Comparison of ENCODE assay signal across 7 cellular contexts in the genomic region with DNA sequence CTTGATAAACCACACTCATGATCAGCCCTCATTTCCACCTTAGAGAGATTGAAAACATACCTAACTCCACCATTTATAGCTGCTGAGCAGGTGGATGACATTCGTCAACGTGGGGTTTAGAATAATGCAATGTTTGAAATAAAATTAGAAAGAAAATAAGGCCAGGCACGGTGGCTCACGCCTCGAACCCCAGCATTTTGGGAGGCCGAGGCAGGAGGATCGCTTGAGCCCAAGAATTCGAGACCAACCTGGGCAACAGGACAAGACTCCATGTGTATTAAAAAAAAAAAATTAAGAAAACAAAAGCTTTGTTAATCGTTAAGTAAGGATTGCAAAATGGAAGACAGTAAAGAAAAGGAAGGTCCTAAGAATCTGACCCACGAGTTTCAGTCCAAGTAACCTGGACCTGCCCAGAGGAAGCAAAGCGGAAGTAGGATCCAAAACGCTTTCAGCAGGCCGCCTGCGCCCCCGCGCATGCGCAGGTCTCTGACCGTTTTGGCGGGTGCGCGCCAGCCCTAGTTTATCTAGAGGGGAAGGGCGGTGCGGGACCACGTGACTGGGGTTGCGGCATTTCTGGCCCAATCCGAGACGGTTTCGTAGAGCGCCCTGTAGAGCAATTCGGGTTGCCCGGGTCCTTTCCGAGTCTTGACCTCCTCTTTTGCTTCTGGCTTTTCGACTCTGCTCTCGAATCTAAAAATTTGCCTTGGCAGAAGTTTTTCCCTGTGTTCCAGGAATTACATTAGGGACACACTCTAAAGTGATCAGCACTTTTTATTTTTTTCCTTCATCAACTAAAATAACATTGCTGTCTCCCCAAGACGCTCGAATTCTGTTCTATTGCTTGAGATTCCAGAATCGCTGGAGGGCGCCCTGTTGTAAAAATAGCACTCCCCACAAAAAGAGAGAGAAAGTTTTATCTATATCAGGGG. TPM values are rescaled to one million over a fixed set of nuclear protein-coding genes. Genes with fewer than 3 reads are reported as not detected.
DNase-seq lines count a peak whose midpoint lies in the region; ATAC-seq, FAIRE-seq and TF ChIP-seq lines count a peak whose summit lies in the region.

No MANE protein-coding gene starts in this region.

- in situ Hi-C loops in HepG2 (cut with HindIII; ENCODE audit: extremely low pct_ligation_motif_present, low pct_unique_long_range_greater_than_20kb) = no loop called here

- TSS peak; percentile 79 for BruUV-seq in HepG2 (replicated peaks; lab: Mats Ljungman, UMichigan)

- TF ChIP-seq RAD21 in HepG2 (CRISPR knock-in tag; IDR thresholded peaks at IDR 0.05) = no peak

- no peak for FAIRE-seq in HepG2 (lab: Jason Lieb, UNC)

- 0 out of 4 replicates have a peak, but pooled peaks have one; percentile 39 to 45 for TF ChIP-seq POLR2A in HepG2 (IDR thresholded peaks at IDR 0.05; ENCODE audit: insufficient read depth in 1 of 2, low read depth in 2 of 2, low read length in 2 of 2)

- POLR2A ChIA-PET in HepG2 (lab: Yijun Ruan, JAX) = no interaction called here

- H4K20me1 ChIP-seq in HepG2 (ENCODE audit: insufficient read depth, low read length) = no peaks in the 10 kb centered on the region

- H3K4me2 ChIP-seq in HepG2 (ENCODE audit: low read depth, low read length) = peak overlapping the region; percentile 62

- ATAC-seq in GM18511 (IDR thresholded peaks at IDR 0.05; ENCODE audit: unreplicated experiment) (peak; percentile 93), HG03095 (IDR thresholded peaks at IDR 0.05; ENCODE audit: unreplicated experiment) (peak; percentile 84), HepG2 (peak; percentile 95)

- H3K36me3 ChIP-seq in HepG2 (replicated peaks in 1 of 2; ENCODE audit: control insufficient read depth in 1 of 2, insufficient read depth in 2 of 2, low read length in 2 of 2) = no peaks in the 10 kb centered on the region

- peak overlapping the region in 2 of 3 experiments; percentile 16 to 35; a peak in 3 of 6 replicates for H3K4me3 ChIP-seq in HepG2 (replicated peaks in 1 of 3; ENCODE audit: insufficient read depth in 1 of 3, low read depth in 2 of 3, low read length in 3 of 3)

- H3K27ac ChIP-seq in HepG2 (ENCODE audit: extremely low read length, insufficient read depth, low read length) = peak overlapping the region; percentile 33

- intact Hi-C loops in HepG2 (cut with micrococcal nuclease; ENCODE audit: unreplicated experiment) = no loop called here

- TF ChIP-seq CTCF in HepG2 (CRISPR knock-in tag; IDR thresholded peaks at IDR 0.05) = 0 out of 2 replicates have a peak, but pooled peaks have one; percentile 28

- no peak overlapping the region for H2AFZ ChIP-seq in HepG2 (ENCODE audit: low read length)

- no peaks in the 10 kb centered on the region for H3K79me2 ChIP-seq in HepG2 (ENCODE audit: insufficient read depth, low read length)

- DNase-seq in NCI-H524 (lab: John Stamatoyannopoulos, UW) = peak; percentile 91 to 96
- DNase-seq in activated CD4-positive, alpha-beta T cell treated with anti-CD3 and anti-CD28 coated beads, Interleukin-2, amount 50 U/mL, for 4 hours = peak; percentile 88
- peak; percentile 81 to 85 for DNase-seq in dermis microvascular lymphatic vessel endothelial cell (ENCODE audit: low read depth in 2 of 2)
- DNase-seq in HepG2 (ENCODE audit: low spot score) = peak; percentile 80
- DNase-seq in stimulated activated CD4-positive, alpha-beta T cell treated with anti-CD3 and anti-CD28 coated beads, Interleukin-4, amount 100 ng/mL, for 1 hour = peak; percentile 90

- H3K27me3 ChIP-seq in HepG2 (ENCODE audit: control insufficient read depth in 1 of 2, insufficient read depth in 2 of 2, low read length in 2 of 2) = no peaks in the 10 kb centered on the region

- TF ChIP-seq EP300 in HepG2 (IDR thresholded peaks at IDR 0.05; ENCODE audit: low read depth in 2 of 2, low read length in 2 of 2) (no peak), HepG2 (CRISPR knock-in tag; IDR thresholded peaks at IDR 0.05; ENCODE audit: borderline replicate concordance) (no peak)

- peak overlapping the region; percentile 45 for H3K9ac ChIP-seq in HepG2 (ENCODE audit: insufficient read depth, low read depth, low read length)

- CTCF ChIA-PET in HepG2 (lab: Yijun Ruan, JAX; ENCODE audit: low intra/inter-chr PET ratio, low total read pairs) = no interaction called here

- peaks cover 14% of the 10 kb centered on the region for H3K4me1 ChIP-seq in HepG2 (ENCODE audit: insufficient read depth, low read length)

- H3K9me3 ChIP-seq in HepG2 (ENCODE audit: low read length) = no peaks in the 10 kb centered on the region

- 53% methylated on average over 21 of the region's 38 CpGs for WGBS in HepG2 (ENCODE audit: low lambda C conversion rate)

RNA-seq across cellular contexts. Expression of a gene that starts 22.5 kb away (rescaled TPM):
- total RNA-seq in dermis microvascular lymphatic vessel endothelial cell = 10.0 and 23.2 TPM in 2 replicates
- total RNA-seq in HepG2 (2016; rRNA removed; fragmentation: Illumina TruSeq; extraction: Trizol) = 53.0 and 88.5 TPM in 2 replicates
- 3.4 and 3.8 TPM in 2 replicates for total RNA-seq in HepG2 (2016; cell fraction: cytosol; rRNA removed; fragmentation: Illumina TruSeq; extraction: Trizol; ENCODE audit: low read depth)
- 53.3 and 87.6 TPM in 2 replicates for total RNA-seq in HepG2 (2016; cell fraction: insoluble cytoplasmic fraction; rRNA removed; fragmentation: Illumina TruSeq; extraction: Trizol)
- 13.6 and 13.8 TPM in 2 replicates for total RNA-seq in HepG2 (2016; cell fraction: membrane; rRNA removed; fragmentation: Illumina TruSeq; extraction: Trizol)
- total RNA-seq in HepG2 (2016; cell fraction: nucleus; rRNA removed; fragmentation: Illumina TruSeq; extraction: Trizol) = 23.8 and 24.4 TPM in 2 replicates
- polyA plus RNA-seq in HepG2 (2011; rRNA removed) = 6.9 and 10.3 TPM in 2 replicates
- 3.2 and 4.9 TPM in 2 replicates for polyA plus RNA-seq in HepG2 (2011; cell fraction: cytosol; rRNA removed)
- 1.3 and 2.4 TPM in 2 replicates for polyA plus RNA-seq in HepG2 (2011; cell fraction: nucleus; rRNA removed)
- polyA plus RNA-seq in HepG2 (2012) = 24.0 and 36.0 TPM in 2 replicates
- 2.5 and 2.8 TPM in 2 replicates for polyA plus RNA-seq in HepG2 (2016; cell fraction: cytosol; fragmentation: Illumina TruSeq; extraction: Trizol; ENCODE audit: low read depth)
- polyA plus RNA-seq in HepG2 (2016; cell fraction: insoluble cytoplasmic fraction; fragmentation: Illumina TruSeq; extraction: Trizol; ENCODE audit: low read depth) = 111 and 123 TPM in 2 replicates
- polyA plus RNA-seq in HepG2 (2016; cell fraction: membrane; fragmentation: Illumina TruSeq; extraction: Trizol; ENCODE audit: low read depth) = 10.9 and 11.3 TPM in 2 replicates
- 46.5 and 46.7 TPM in 2 replicates for polyA plus RNA-seq in HepG2 (2016; cell fraction: nucleus; fragmentation: Illumina TruSeq; extraction: Trizol; ENCODE audit: insufficient read depth, low read depth)
- 10.8 and 35.5 TPM in 2 replicates for polyA minus RNA-seq in HepG2 (2011; rRNA and poly(A)+ RNA removed; ENCODE audit: low replicate concordance)
- 9.0 and 10.3 TPM in 2 replicates for polyA minus RNA-seq in HepG2 (2011; cell fraction: cytosol; rRNA and poly(A)+ RNA removed)
- polyA minus RNA-seq in HepG2 (2011; cell fraction: nucleus; rRNA and poly(A)+ RNA removed) = 5.6 and 8.9 TPM in 2 replicates

RNA-seq across cellular contexts. Expression of a gene that starts 44.1 kb away (rescaled TPM):
- total RNA-seq in dermis microvascular lymphatic vessel endothelial cell (not detected in 2 replicates), HepG2 (2016; rRNA removed; fragmentation: Illumina TruSeq; extraction: Trizol) (0.94 and 2.4 TPM in 2 replicates)
- total RNA-seq in HepG2 (2016; cell fraction: cytosol; rRNA removed; fragmentation: Illumina TruSeq; extraction: Trizol; ENCODE audit: low read depth) = 0.40 and 0.71 TPM in 2 replicates
- total RNA-seq in HepG2 (2016; cell fraction: insoluble cytoplasmic fraction; rRNA removed; fragmentation: Illumina TruSeq; extraction: Trizol) = 1.3 and 2.5 TPM in 2 replicates
- total RNA-seq in HepG2 (2016; cell fraction: membrane; rRNA removed; fragmentation: Illumina TruSeq; extraction: Trizol) = 1.1 and 1.3 TPM in 2 replicates
- 1.7 and 1.9 TPM in 2 replicates for total RNA-seq in HepG2 (2016; cell fraction: nucleus; rRNA removed; fragmentation: Illumina TruSeq; extraction: Trizol)
- 7.7 and 8.5 TPM in 2 replicates for polyA plus RNA-seq in HepG2 (2011; rRNA removed)
- 6.6 and 7.2 TPM in 2 replicates for polyA plus RNA-seq in HepG2 (2011; cell fraction: cytosol; rRNA removed)
- polyA plus RNA-seq in HepG2 (2011; cell fraction: nucleus; rRNA removed) = 3.9 and 4.1 TPM in 2 replicates
- polyA plus RNA-seq in HepG2 (2012) = 4.9 and 9.1 TPM in 2 replicates
- 0.57 and 0.61 TPM in 2 replicates for polyA plus RNA-seq in HepG2 (2016; cell fraction: cytosol; fragmentation: Illumina TruSeq; extraction: Trizol; ENCODE audit: low read depth)
- polyA plus RNA-seq in HepG2 (2016; cell fraction: insoluble cytoplasmic fraction; fragmentation: Illumina TruSeq; extraction: Trizol; ENCODE audit: low read depth) = 1.4 and 2.0 TPM in 2 replicates
- 0.98 and 1.3 TPM in 2 replicates for polyA plus RNA-seq in HepG2 (2016; cell fraction: membrane; fragmentation: Illumina TruSeq; extraction: Trizol; ENCODE audit: low read depth)
- polyA plus RNA-seq in HepG2 (2016; cell fraction: nucleus; fragmentation: Illumina TruSeq; extraction: Trizol; ENCODE audit: insufficient read depth, low read depth) = 5.9 and 6.9 TPM in 2 replicates
- 0.87 and 5.2 TPM in 2 replicates for polyA minus RNA-seq in HepG2 (2011; rRNA and poly(A)+ RNA removed; ENCODE audit: low replicate concordance)
- 1.5 and 2.9 TPM in 2 replicates for polyA minus RNA-seq in HepG2 (2011; cell fraction: cytosol; rRNA and poly(A)+ RNA removed)
- polyA minus RNA-seq in HepG2 (2011; cell fraction: nucleus; rRNA and poly(A)+ RNA removed) = 2.0 and 2.1 TPM in 2 replicates

RNA-seq across cellular contexts. Expression of a gene that starts 55.4 kb away (rescaled TPM):
- total RNA-seq in dermis microvascular lymphatic vessel endothelial cell (139 and 159 TPM in 2 replicates), HepG2 (2016; rRNA removed; fragmentation: Illumina TruSeq; extraction: Trizol) (87.1 and 130 TPM in 2 replicates)
- total RNA-seq in HepG2 (2016; cell fraction: cytosol; rRNA removed; fragmentation: Illumina TruSeq; extraction: Trizol; ENCODE audit: low read depth) = 211 and 212 TPM in 2 replicates
- 82.3 and 135 TPM in 2 replicates for total RNA-seq in HepG2 (2016; cell fraction: insoluble cytoplasmic fraction; rRNA removed; fragmentation: Illumina TruSeq; extraction: Trizol)
- 328 and 336 TPM in 2 replicates for total RNA-seq in HepG2 (2016; cell fraction: membrane; rRNA removed; fragmentation: Illumina TruSeq; extraction: Trizol)
- 62.9 and 69.3 TPM in 2 replicates for total RNA-seq in HepG2 (2016; cell fraction: nucleus; rRNA removed; fragmentation: Illumina TruSeq; extraction: Trizol)
- polyA plus RNA-seq in HepG2 (2011; rRNA removed) = 114 and 128 TPM in 2 replicates
- polyA plus RNA-seq in HepG2 (2011; cell fraction: cytosol; rRNA removed) = 147 and 155 TPM in 2 replicates
- 66.3 and 72.5 TPM in 2 replicates for polyA plus RNA-seq in HepG2 (2011; cell fraction: nucleus; rRNA removed)
- 64.3 and 72.9 TPM in 2 replicates for polyA plus RNA-seq in HepG2 (2012)
- polyA plus RNA-seq in HepG2 (2016; cell fraction: cytosol; fragmentation: Illumina TruSeq; extraction: Trizol; ENCODE audit: low read depth) = 233 and 246 TPM in 2 replicates
- polyA plus RNA-seq in HepG2 (2016; cell fraction: insoluble cytoplasmic fraction; fragmentation: Illumina TruSeq; extraction: Trizol; ENCODE audit: low read depth) = 88.7 and 93.9 TPM in 2 replicates
- polyA plus RNA-seq in HepG2 (2016; cell fraction: membrane; fragmentation: Illumina TruSeq; extraction: Trizol; ENCODE audit: low read depth) = 303 and 317 TPM in 2 replicates
- polyA plus RNA-seq in HepG2 (2016; cell fraction: nucleus; fragmentation: Illumina TruSeq; extraction: Trizol; ENCODE audit: insufficient read depth, low read depth) = 98.2 and 104 TPM in 2 replicates
- 192 and 286 TPM in 2 replicates for polyA minus RNA-seq in HepG2 (2011; rRNA and poly(A)+ RNA removed; ENCODE audit: low replicate concordance)
- 48.6 and 50.4 TPM in 2 replicates for polyA minus RNA-seq in HepG2 (2011; cell fraction: cytosol; rRNA and poly(A)+ RNA removed)
- polyA minus RNA-seq in HepG2 (2011; cell fraction: nucleus; rRNA and poly(A)+ RNA removed) = 43.1 and 56.2 TPM in 2 replicates

RNA-seq across cellular contexts. Expression of a gene that starts 59.2 kb away (rescaled TPM):
- total RNA-seq in dermis microvascular lymphatic vessel endothelial cell (8.1 and 11.8 TPM in 2 replicates), HepG2 (2016; rRNA removed; fragmentation: Illumina TruSeq; extraction: Trizol) (0.28 and 0.35 TPM in 2 replicates)
- 0.71 TPM in 1 of 2 replicates, not detected in the other for total RNA-seq in HepG2 (2016; cell fraction: cytosol; rRNA removed; fragmentation: Illumina TruSeq; extraction: Trizol; ENCODE audit: low read depth)
- 0.26 TPM in 1 of 2 replicates, not detected in the other for total RNA-seq in HepG2 (2016; cell fraction: insoluble cytoplasmic fraction; rRNA removed; fragmentation: Illumina TruSeq; extraction: Trizol)
- total RNA-seq in HepG2 (2016; cell fraction: membrane; rRNA removed; fragmentation: Illumina TruSeq; extraction: Trizol) = 0.53 and 0.86 TPM in 2 replicates
- total RNA-seq in HepG2 (2016; cell fraction: nucleus; rRNA removed; fragmentation: Illumina TruSeq; extraction: Trizol) = 0.53 TPM in 1 of 2 replicates, not detected in the other
- 0.27 and 0.44 TPM in 2 replicates for polyA plus RNA-seq in HepG2 (2011; rRNA removed)
- polyA plus RNA-seq in HepG2 (2011; cell fraction: cytosol; rRNA removed) = 0.09 and 0.18 TPM in 2 replicates
- 1.00 and 1.1 TPM in 2 replicates for polyA plus RNA-seq in HepG2 (2011; cell fraction: nucleus; rRNA removed)
- polyA plus RNA-seq in HepG2 (2012) = 0.60 and 0.94 TPM in 2 replicates
- not detected in 2 replicates for polyA plus RNA-seq in HepG2 (2016; cell fraction: cytosol; fragmentation: Illumina TruSeq; extraction: Trizol; ENCODE audit: low read depth)
- polyA plus RNA-seq in HepG2 (2016; cell fraction: insoluble cytoplasmic fraction; fragmentation: Illumina TruSeq; extraction: Trizol; ENCODE audit: low read depth) = not detected in 2 replicates
- 0.60 TPM in 1 of 2 replicates, not detected in the other for polyA plus RNA-seq in HepG2 (2016; cell fraction: membrane; fragmentation: Illumina TruSeq; extraction: Trizol; ENCODE audit: low read depth)
- polyA plus RNA-seq in HepG2 (2016; cell fraction: nucleus; fragmentation: Illumina TruSeq; extraction: Trizol; ENCODE audit: insufficient read depth, low read depth) = 1.0 and 1.3 TPM in 2 replicates
- polyA minus RNA-seq in HepG2 (2011; rRNA and poly(A)+ RNA removed; ENCODE audit: low replicate concordance) = 0.30 TPM in 1 of 2 replicates, not detected in the other
- polyA minus RNA-seq in HepG2 (2011; cell fraction: cytosol; rRNA and poly(A)+ RNA removed) = not detected in 2 replicates
- 0.39 TPM in 1 of 2 replicates, not detected in the other for polyA minus RNA-seq in HepG2 (2011; cell fraction: nucleus; rRNA and poly(A)+ RNA removed)

Comparison
In these comparisons a context has a peak if more than half of its experiments do, and no peak if none do; other contexts are left out.
1. Peak in every context shown above with its lines: DNase-seq, ATAC-seq, H3K4me3 ChIP-seq and H3K27ac ChIP-seq.